Comparison of ENCODE assay signal across 34 cellular contexts in the genomic region with DNA sequence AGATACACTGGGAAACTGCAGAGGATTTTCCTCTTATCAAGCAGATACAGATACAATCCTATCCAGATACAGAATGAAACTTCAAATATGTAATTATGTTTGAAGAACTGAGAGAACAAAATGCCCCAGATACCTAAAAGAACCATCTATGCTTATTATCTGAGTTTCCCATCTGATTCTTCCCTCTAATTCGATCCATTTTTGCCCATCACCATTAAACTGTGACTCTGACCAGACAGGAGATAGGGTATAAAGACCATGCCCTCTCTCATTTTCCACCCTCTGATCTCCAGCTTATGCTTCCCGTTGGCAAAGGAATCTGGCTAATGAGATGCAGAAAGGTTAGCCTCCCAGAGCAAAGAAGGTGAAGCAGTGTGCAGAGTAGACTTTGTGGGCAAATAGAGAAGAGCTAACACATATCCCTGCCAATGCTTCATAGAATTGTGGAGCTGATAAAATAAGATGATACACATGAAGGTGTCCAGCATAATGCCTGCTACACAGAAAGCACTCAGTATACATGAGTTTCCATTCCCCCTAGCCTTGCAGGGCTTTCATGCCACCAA.
A peak's percentile ranks its signal among the peaks of the same experiment; 100 is the strongest.
DNase-seq lines count a peak whose midpoint lies in the region; ATAC-seq, FAIRE-seq and TF ChIP-seq lines count a peak whose summit lies in the region.
"Had no signal": no experiment of that assay in that cellular context is flagged by ENCODE, and none has a peak within 500 bp of the region (broad histone marks: within the 10 kb centered on the region; RNA-seq: fewer than 3 reads in every experiment).

No MANE protein-coding gene starts in this region.

- H3K4me1 ChIP-seq in mammary epithelial cell (ENCODE audit: insufficient read depth, low read length) = peaks cover 37% of the 10 kb centered on the region
- H3K4me1 ChIP-seq in kidney (ENCODE audit: control insufficient read depth in 1 of 2, insufficient read depth in 1 of 2, low read depth in 1 of 2, low read length in 2 of 2) = peaks cover 13 to 15% of the 10 kb centered on the region in 2 donors
- peaks cover 11 to 61% (median 26%) of the 10 kb centered on the region in 4 donors for H3K4me1 ChIP-seq in transverse colon
- H3K4me1 ChIP-seq in aorta (ENCODE audit: control insufficient read depth in 1 of 2, insufficient read depth in 2 of 2, low read length in 2 of 2) = peaks cover 0 to 5% of the 10 kb centered on the region in 2 donors
- H3K4me1 ChIP-seq: suprapubic skin had no signal

- dilution Hi-C loops in mammary epithelial cell (cut with HindIII; ENCODE audit: low sequenced_read_pairs) = no loop called here

- no TSS peak for BruUV-seq in mammary epithelial cell (replicated peaks; lab: Mats Ljungman, UMichigan)
- BruUV-seq in MCF 10A (replicated peaks; lab: Mats Ljungman, UMichigan) = no TSS peak

- FAIRE-seq in kidney (lab: Jason Lieb, UNC) = no peak
- FAIRE-seq: GM19239, small intestine had no signal

- POLR2A ChIA-PET in MCF 10A (lab: Yijun Ruan, JAX) = interaction anchor here (0.9 to 5.6 kb wide), 9 partner anchors 10 to 162 kb away, joined by 3 to 23 read pairs (median 10); a partner anchor contains a TSS

- TF ChIP-seq POLR2A in transverse colon (IDR thresholded peaks at IDR 0.05) = no peak

- no peak for TF ChIP-seq EP300 in transverse colon (IDR thresholded peaks at IDR 0.05; ENCODE audit: low read depth)

- H3K27ac ChIP-seq in mammary epithelial cell (ENCODE audit: insufficient read depth, low read depth, low read length) (peak overlapping the region; percentile 99), kidney (ENCODE audit: low read depth in 2 of 2, low read length in 2 of 2) (peak overlapping the region; percentile 18 to 35), transverse colon (peak overlapping the region; percentile 63 to 80 (median 72)), aorta (ENCODE audit: low read depth in 1 of 2, low read length in 2 of 2) (no peak overlapping the region), caudate nucleus (ENCODE audit: low read depth, low read length) (no peak overlapping the region)
- H3K27ac ChIP-seq: heart right ventricle, lower lobe of right lung, psoas muscle, suprapubic skin, WERI-Rb-1 had no signal

- ATAC-seq in aorta (ENCODE audit: low FRiP score) = no peak
- ATAC-seq: activated naive CD4-positive, alpha-beta T cell treated with anti-CD3 and anti-CD28 coated beads, Interleukin-2, amount 50 U/mL, for 72 hours; GM23338; heart right ventricle; lower lobe of right lung; naive thymus-derived CD8-positive, alpha-beta T cell; psoas muscle had no signal

- H2AFZ ChIP-seq in mammary epithelial cell (ENCODE audit: low read depth, low read length) = peak overlapping the region; percentile 25
- H2AFZ ChIP-seq: GM23338 had no signal

- H3K9me3 ChIP-seq in mammary epithelial cell (replicated peaks; ENCODE audit: insufficient read depth, low read length) (peaks cover 7% of the 10 kb centered on the region), kidney (ENCODE audit: control insufficient read depth in 1 of 2, low read length in 2 of 2) (no peaks in the 10 kb centered on the region), transverse colon (no peaks in the 10 kb centered on the region), aorta (ENCODE audit: control insufficient read depth, low read length) (no peaks in the 10 kb centered on the region)
- H3K9me3 ChIP-seq: heart right ventricle, lower lobe of right lung, psoas muscle had no signal

- no peaks in the 10 kb centered on the region for H3K79me2 ChIP-seq in mammary epithelial cell (ENCODE audit: insufficient read depth, low read length)

- CTCF ChIA-PET in mammary epithelial cell (lab: Charles Lee; ENCODE audit: low non-redundant PET) = no interaction called here
- CTCF ChIA-PET in MCF 10A (lab: Yijun Ruan, JAX) = interaction anchor here (0.5 to 3.2 kb wide), 6 partner anchors 9 to 720 kb away, joined by 3 to 27 read pairs (median 4); no protein-coding TSS in a partner anchor

- TF ChIP-seq CTCF in mammary epithelial cell (conservative IDR thresholded peaks at IDR 0.05 in 1 of 2, IDR thresholded peaks at IDR 0.05 in 1 of 2; ENCODE audit: extremely low read depth in 1 of 2, insufficient read depth in 1 of 2, low read depth in 1 of 2, low read length in 2 of 2) (no peak), MCF 10A (IDR thresholded peaks at IDR 0.05; ENCODE audit: unreplicated experiment) (no peak), kidney (IDR thresholded peaks at IDR 0.05; ENCODE audit: borderline replicate concordance, extremely low read depth, insufficient read depth) (no peak), transverse colon (IDR thresholded peaks at IDR 0.05) (no peak)

- H3K27me3 ChIP-seq in mammary epithelial cell (ENCODE audit: insufficient read depth, low read length) (no peaks in the 10 kb centered on the region), transverse colon (no peaks in the 10 kb centered on the region), aorta (ENCODE audit: control insufficient read depth in 1 of 2, insufficient read depth in 2 of 2, low read length in 1 of 2) (no peaks in the 10 kb centered on the region)
- H3K27me3 ChIP-seq: heart right ventricle, suprapubic skin had no signal

- H3K4me3 ChIP-seq in mammary epithelial cell (replicated peaks in 1 of 3; ENCODE audit: insufficient read depth in 1 of 3, low read depth in 2 of 3, low read length in 3 of 3) (no peak overlapping the region), kidney (ENCODE audit: low read length in 2 of 2) (no peak overlapping the region), transverse colon (no peak overlapping the region), aorta (ENCODE audit: low read length in 2 of 2) (no peak overlapping the region)
- H3K4me3 ChIP-seq: GM23338, heart right ventricle, lower lobe of right lung, psoas muscle, suprapubic skin had no signal

- H3K4me1 Mint-ChIP-seq in MCF 10A (ENCODE audit: insufficient read depth, unreplicated experiment) = peaks cover 36% of the 10 kb centered on the region
- H3K4me1 Mint-ChIP-seq: GM23338; naive thymus-derived CD8-positive, alpha-beta T cell had no signal

- H3K4me3 Mint-ChIP-seq in MCF 10A (ENCODE audit: unreplicated experiment) = no peak overlapping the region
- H3K4me3 Mint-ChIP-seq: CD4-positive, alpha-beta T cell; GM23338; naive thymus-derived CD8-positive, alpha-beta T cell had no signal

- H3K4me2 ChIP-seq in mammary epithelial cell (ENCODE audit: insufficient read depth, low read depth, low read length) = no peak overlapping the region
- H3K4me2 ChIP-seq: GM23338 had no signal

- no peaks in the 10 kb centered on the region for H4K20me1 ChIP-seq in mammary epithelial cell (ENCODE audit: insufficient read depth, low read length)

- H3K36me3 Mint-ChIP-seq in MCF 10A (ENCODE audit: insufficient read depth, unreplicated experiment) = no peaks in the 10 kb centered on the region
- H3K36me3 Mint-ChIP-seq: naive thymus-derived CD8-positive, alpha-beta T cell had no signal

- DNase-seq in mammary epithelial cell = no peak
- DNase-seq in MCF 10A (ENCODE audit: unreplicated experiment) = no peak
- peak; percentile 17 for DNase-seq in amniotic epithelial cell (ENCODE audit: low read depth)
- no peak for DNase-seq in kidney
- DNase-seq in transverse colon = no peak
- DNase-seq in LoVo (ENCODE audit: low spot score) = no peak
- no peak for DNase-seq in aorta
- no peak for DNase-seq in caudate nucleus (lab: John Stamatoyannopoulos, UW)
- DNase-seq: 8988T; activated CD4-positive, alpha-beta T cell treated with anti-CD3 and anti-CD28 coated beads for 4 hours; anterior cingulate cortex; CD4-positive, alpha-beta T cell; foreskin melanocyte; heart right ventricle; lower lobe of right lung; MV-4-11; naive thymus-derived CD8-positive, alpha-beta T cell; NCI-H1436; NCI-H2081 treated with DMSO at 0.1 percent for 48 hours; NCI-H526 treated with DMSO at 0.1 percent for 48 hours; NK-92 treated with Interleukin-12 subunit alpha and Interleukin-12 subunit beta, amount 100 ng/mL, for 24 hours; nucleus accumbens; psoas muscle; Right ventricle myocardium superior; stimulated activated CD4-positive, alpha-beta T cell treated with anti-CD3 and anti-CD28 coated beads, Interleukin-1b, Interleukin-23, amount 100 ng/mL, for 48 hours; stimulated activated naive CD4-positive, alpha-beta T cell treated with Interleukin-2 at 50 U/mL for 16 hours; T1000; WERI-Rb-1 had no signal

- H3K36me3 ChIP-seq in mammary epithelial cell (ENCODE audit: insufficient read depth, low read length) (no peaks in the 10 kb centered on the region), kidney (ENCODE audit: control insufficient read depth in 1 of 2, insufficient read depth in 2 of 2, low read length in 2 of 2) (no peaks in the 10 kb centered on the region), transverse colon (no peaks in the 10 kb centered on the region), aorta (ENCODE audit: control insufficient read depth in 1 of 2, insufficient read depth in 2 of 2, low read length in 1 of 2) (no peaks in the 10 kb centered on the region)
- H3K36me3 ChIP-seq: heart right ventricle, lower lobe of right lung, suprapubic skin, WERI-Rb-1 had no signal

- intact Hi-C loops in mammary epithelial cell (cut with micrococcal nuclease) = loop anchor here (1.0 to 5.0 kb wide), 4 partner anchors 33 to 358 kb away; no protein-coding TSS in a partner anchor
- intact Hi-C loops in MCF 10A (cut with micrococcal nuclease) = no loop called here
- intact Hi-C loops in kidney (cut with DNase I) = loop anchor here (10.0 kb wide), 1 partner anchor 205 kb away; no protein-coding TSS in a partner anchor
- intact Hi-C loops in transverse colon (cut with DNase I; ENCODE audit: low total_unique reads) = loop anchor here (10.0 kb wide), 1 partner anchor 115 kb away; no protein-coding TSS in a partner anchor
- intact Hi-C loops in aorta (cut with DNase I) = loop anchor here (10.0 kb wide), 3 partner anchors 105 to 605 kb away; no protein-coding TSS in a partner anchor

- no peak overlapping the region for H3K27ac Mint-ChIP-seq in MCF 10A (ENCODE audit: low read depth, unreplicated experiment)
- H3K27ac Mint-ChIP-seq: activated naive CD4-positive, alpha-beta T cell treated with anti-CD3 and anti-CD28 coated beads, Interleukin-2, amount 50 U/mL, for 72 hours; activated T-helper 2 cell treated with anti-CD3 and anti-CD28 coated beads, Interferon-gamma antibody, Interleukin-2, Interleukin-4, amounts not matched to agents 10 μg/mL and 5 μg/mL and 100 μg/mL, durations not matched to agents 14 hours and 24 hours and 36 hours; CD4-positive, alpha-beta T cell; GM23338; naive thymus-derived CD8-positive, alpha-beta T cell had no signal

- peaks cover 18% of the 10 kb centered on the region for H3K9me3 Mint-ChIP-seq in MCF 10A (ENCODE audit: unreplicated experiment)
- H3K9me3 Mint-ChIP-seq: activated T-helper 2 cell treated with anti-CD3 and anti-CD28 coated beads, Interferon-gamma antibody, Interleukin-2, Interleukin-4, amounts not matched to agents 10 μg/mL and 5 μg/mL and 100 μg/mL, durations not matched to agents 14 hours and 24 hours and 36 hours; CD4-positive, alpha-beta T cell; GM23338 had no signal

- in situ Hi-C loops in mammary epithelial cell (cut with MboI; ENCODE audit: low sequenced_read_pairs in 2 of 2) = no loop called here
- in situ Hi-C loops in transverse colon (cut with MboI; ENCODE audit: low pct_ligation_motif_present in 1 of 4, low pct_unique_long_range_greater_than_20kb in 1 of 4, low sequenced_read_pairs in 3 of 4) = no loop called here

- no peak overlapping the region for H3K9ac ChIP-seq in mammary epithelial cell (ENCODE audit: insufficient read depth, low read length)
- H3K9ac ChIP-seq in kidney (ENCODE audit: low read length in 2 of 2) = no peak overlapping the region

- no peaks in the 10 kb centered on the region for H3K27me3 Mint-ChIP-seq in MCF 10A (ENCODE audit: insufficient read depth, unreplicated experiment)
- H3K27me3 Mint-ChIP-seq: CD4-positive, alpha-beta T cell had no signal

- 93% methylated on average over 2 of the region's 2 CpGs for WGBS in mammary epithelial cell (ENCODE audit: low coverage, missing lambda C conversion rate)
- WGBS in transverse colon (ENCODE audit: low coverage in 1 of 2), 2 donors = 56 to 61% methylated on average over 2 of the region's 2 CpGs
- WGBS in aorta, 2 donors = 83 to 84% methylated on average over 2 of the region's 2 CpGs

Comparison
In these comparisons a context has a peak if more than half of its experiments do, and no peak if none do; other contexts are left out.
1. H3K27ac ChIP-seq: peak in mammary epithelial cell (single experiment), kidney (2 of 2) and transverse colon (4 of 4); none in aorta (0 of 2) and caudate nucleus (single experiment).